Comparison of ENCODE assay signal across 8 cellular contexts in genomic region chr12:116274552-116275375, GRCh38. TPM values are rescaled to one million over a fixed set of nuclear protein-coding genes. Genes with fewer than 3 reads are reported as not detected.
DNase-seq lines count a peak whose midpoint lies in the region; ATAC-seq and TF ChIP-seq lines count a peak whose summit lies in the region.

No MANE protein-coding gene starts in this region.

- peak overlapping the region; percentile 43 to 99 (median 84) for H3K4me3 Mint-ChIP-seq in naive B cell

- H3K4me1 Mint-ChIP-seq in naive B cell: peaks cover 35 to 67% (median 56%) of the 10 kb centered on the region in 3 donors

- H3K9me3 ChIP-seq in BE2C (peaks cover 3% of the 10 kb centered on the region; the same call in 1 of the 2 replicates), HUES64 (ENCODE audit: insufficient read depth, low read depth, low read length) (no peaks in the 10 kb centered on the region), breast epithelium (no peaks in the 10 kb centered on the region)

- peaks cover 10% of the 10 kb centered on the region for H3K4me1 ChIP-seq in BE2C
- peaks cover 27% of the 10 kb centered on the region for H3K4me1 ChIP-seq in HUES64 (ENCODE audit: insufficient read depth, low read length)
- peaks cover 0 to 6% of the 10 kb centered on the region in 2 donors for H3K4me1 ChIP-seq in breast epithelium

- no peak for TF ChIP-seq CTCF in BE2C (IDR thresholded peaks at IDR 0.05; ENCODE audit: low read depth, low read length)
- no peak for TF ChIP-seq CTCF in breast epithelium (IDR thresholded peaks at IDR 0.05)
- TF ChIP-seq CTCF in omental fat pad (IDR thresholded peaks at IDR 0.05): no peak

- ATAC-seq in naive B cell (ENCODE audit: low read depth in 2 of 2) (no peak), HG03095 (IDR thresholded peaks at IDR 0.05; ENCODE audit: unreplicated experiment) (no peak), omental fat pad (ENCODE audit: low FRiP score) (no peak)

- WGBS in HUES64: 52% methylated on average over 2 of the region's 5 CpGs

- peak overlapping the region; percentile 89; the same call in 1 of the 2 replicates for H3K9ac ChIP-seq in HUES64 (ENCODE audit: low read depth, low read length)

- H3K27ac Mint-ChIP-seq in naive B cell: peak overlapping the region in 3 of 6 donors; percentile 18 to 97 (median 65)

- intact Hi-C loops in breast epithelium (cut with DNase I; ENCODE audit: low total_unique reads): no loop called here

- no peaks in the 10 kb centered on the region for H3K9me3 Mint-ChIP-seq in naive B cell

- DNase-seq in BE2C (no peak), breast epithelium (ENCODE audit: low spot score in 2 of 2) (no peak), naive B cell (no peak), NCI-H1436 treated with DMSO at 0.1 percent for 48 hours (lab: John Stamatoyannopoulos, UW) (no peak), globus pallidus (ENCODE audit: low spot score) (no peak), omental fat pad (ENCODE audit: low spot score) (no peak)

- no peak for TF ChIP-seq POLR2A in breast epithelium (IDR thresholded peaks at IDR 0.05)

- H3K27me3 ChIP-seq in BE2C (peaks cover 3% of the 10 kb centered on the region), HUES64 (ENCODE audit: insufficient read depth, low read length) (no peaks in the 10 kb centered on the region), breast epithelium (no peaks in the 10 kb centered on the region)

- no peaks in the 10 kb centered on the region for H3K27me3 Mint-ChIP-seq in naive B cell

- 0 out of 2 replicates have a peak overlapping the region, but pooled peaks have one; percentile 3 for H3K4me3 ChIP-seq in BE2C (ENCODE audit: low read depth, low read length)
- peak overlapping the region; percentile 100 for H3K4me3 ChIP-seq in HUES64 (ENCODE audit: low read length)
- peak overlapping the region; percentile 70 to 98 (median 74) for H3K4me3 ChIP-seq in breast epithelium

- H3K36me3 Mint-ChIP-seq in naive B cell: peaks cover 0 to 7% of the 10 kb centered on the region in 2 donors

- H3K36me3 ChIP-seq in BE2C: no peaks in the 10 kb centered on the region; the same call in 1 of the 2 replicates
- no peaks in the 10 kb centered on the region for H3K36me3 ChIP-seq in HUES64 (ENCODE audit: insufficient read depth, low read length)
- no peaks in the 10 kb centered on the region for H3K36me3 ChIP-seq in breast epithelium

- H3K27ac ChIP-seq in HUES64 (ENCODE audit: low read depth, low read length) (no peak overlapping the region), breast epithelium (peak overlapping the region in 1 of 2 donors; percentile 24)

RNA-seq across cellular contexts. Expression of gene MED13L, which starts 2.7 kb away (rescaled TPM):
- 35.0 TPM for polyA plus RNA-seq in BE2C (2012; ENCODE audit: insufficient read depth, insufficient read length, low read depth)
- polyA plus RNA-seq in HUES64 (2013, experiment 1 of 2): 17.3 TPM
- 20.0 TPM for polyA plus RNA-seq in HUES64 (2013, experiment 2 of 2)
- total RNA-seq in breast epithelium (100 to 1,000 TPM; 248 to 387 (median 279) TPM), omental fat pad (100 to 1,000 TPM; 153 to 251 (median 194) TPM)
- polyA plus RNA-seq in naive B cell (ENCODE audit: low read depth in 6 of 6): 10 to 100 TPM; 12.5 to 19.2 (median 16.2) TPM

Comparison
In these comparisons a context has a peak if more than half of its experiments do, and no peak if none do; other contexts are left out.
1. H3K4me3 ChIP-seq: peak in every context shown above with its lines; median percentile 100 in HUES64; 74 in breast epithelium; 3 in BE2C.